ENCODE assay signal across 20 cellular contexts in the genomic region with DNA sequence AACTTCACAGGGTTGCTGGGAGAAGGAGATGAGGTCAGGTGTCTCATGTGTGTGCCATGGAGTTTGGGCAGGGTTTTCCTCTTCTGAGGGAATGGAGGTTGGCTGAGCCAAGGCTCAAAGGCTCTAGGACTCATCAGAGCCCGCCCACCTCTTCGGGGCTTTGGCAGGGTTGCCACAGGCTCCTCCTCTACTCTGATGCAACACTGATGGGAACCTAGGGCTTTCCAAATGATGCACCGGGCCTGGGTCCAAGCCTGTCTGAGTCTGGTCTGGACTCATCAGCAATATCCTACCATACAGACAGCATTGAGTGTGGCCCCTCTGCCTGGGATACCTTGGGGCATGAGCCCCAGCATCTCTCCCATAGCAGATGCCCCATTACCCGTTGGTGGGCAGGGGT. TPM values are rescaled to one million over a fixed set of nuclear protein-coding genes. Genes with fewer than 3 reads are reported as not detected.
DNase-seq lines count a peak whose midpoint lies in the region; ATAC-seq and TF ChIP-seq lines count a peak whose summit lies in the region.
"Had no signal": no experiment of that assay in that cellular context is flagged by ENCODE, and none has a peak within 500 bp of the region (broad histone marks: within the 10 kb centered on the region; RNA-seq: fewer than 3 reads in every experiment).

No MANE protein-coding gene starts in this region.

- no peak for TF ChIP-seq EP300 in transverse colon (IDR thresholded peaks at IDR 0.05; ENCODE audit: low read depth)

- peaks cover 36% of the 10 kb centered on the region for H3K27me3 ChIP-seq in transverse colon

- no peaks in the 10 kb centered on the region for H3K36me3 ChIP-seq in transverse colon

- no peak for TF ChIP-seq POLR2A in transverse colon (IDR thresholded peaks at IDR 0.05)

- no peaks in the 10 kb centered on the region for H3K9me3 ChIP-seq in transverse colon

- ATAC-seq in esophagus mucosa, result peak; percentile 39
- ATAC-seq: SK-N-SH treated with all-trans-retinoic acid at 6 μM for 48 hours had no signal

- no peak overlapping the region for H3K27ac ChIP-seq in transverse colon
- H3K27ac ChIP-seq: RWPE1 had no signal

- no peak overlapping the region for H3K4me3 ChIP-seq in transverse colon

- intact Hi-C loops in transverse colon (cut with DNase I; ENCODE audit: low total_unique reads), result no loop called here

- WGBS in transverse colon (ENCODE audit: low coverage in 1 of 2), 2 donors, result 55% methylated on average over 4 of the region's 4 CpGs; no CpG with 5 or more reads in 1 of the 2 donors

- in situ Hi-C loops in transverse colon (cut with MboI; ENCODE audit: low pct_ligation_motif_present in 1 of 4, low pct_unique_long_range_greater_than_20kb in 1 of 4, low sequenced_read_pairs in 3 of 4), result no loop called here

- H3K4me1 ChIP-seq in transverse colon, result no peaks in the 10 kb centered on the region

- TF ChIP-seq CTCF in transverse colon (IDR thresholded peaks at IDR 0.05), result no peak

- DNase-seq in activated CD4-positive, alpha-beta T cell treated with anti-CD3 and anti-CD28 coated beads for 48 hours, result peak; percentile 33
- DNase-seq in activated CD4-positive, alpha-beta T cell treated with anti-CD3 and anti-CD28 coated beads, Interleukin-2, amount 50 U/mL, for 1 hour, result no peak
- peak; percentile 63 for DNase-seq in NCI-H226
- peak; percentile 25 for DNase-seq in renal cortical epithelial cell (ENCODE audit: low read depth)
- no peak for DNase-seq in HT-29 (ENCODE audit: low spot score)
- DNase-seq in transverse colon, result no peak
- no peak for DNase-seq in HK-2 (ENCODE audit: unreplicated experiment)
- DNase-seq: activated naive CD4-positive, alpha-beta T cell treated with anti-CD3 and anti-CD28 coated beads, Interleukin-2, amount 50 U/mL, for 16 hours; erythroblast; left cardiac atrium; MM.1S; NCI-H1694; NCI-H2171; NCI-H524 treated with DMSO at 0.1 percent for 48 hours; T1000 had no signal

RNA-seq across cellular contexts. Expression of a gene that starts 59.5 kb away (rescaled TPM):
- total RNA-seq in esophagus mucosa (not detected), renal cortical epithelial cell (1.7 and 14.5 TPM in 2 replicates), transverse colon (not detected)
- total RNA-seq in HT-29 (2014; rRNA removed; shearing (Covaris generic)), result not detected in 2 replicates
- total RNA-seq: aorta, left cardiac atrium, myocyte had no signal

Comparison
In these comparisons a context has a peak if more than half of its experiments do, and no peak if none do; other contexts are left out.
1. DNase-seq: peak in activated CD4-positive, alpha-beta T cell treated with anti-CD3 and anti-CD28 coated beads for 48 hours (single experiment), NCI-H226 (single experiment) and renal cortical epithelial cell (single experiment); none in activated CD4-positive, alpha-beta T cell treated with anti-CD3 and anti-CD28 coated beads, Interleukin-2, amount 50 U/mL, for 1 hour (single experiment), HT-29 (single experiment), transverse colon (single experiment) and HK-2 (single experiment).